11 cellular contexts compared by ENCODE assay signal in genomic region chr2:65033178-65033577, GRCh38. TPM values are rescaled to one million over a fixed set of nuclear protein-coding genes. Genes with fewer than 3 reads are reported as not detected.
DNase-seq lines count a peak whose midpoint lies in the region; ATAC-seq and TF ChIP-seq lines count a peak whose summit lies in the region.
"Had no signal": no experiment of that assay in that cellular context is flagged by ENCODE, and none has a peak within 500 bp of the region (broad histone marks: within the 10 kb centered on the region; RNA-seq: fewer than 3 reads in every experiment).

No MANE protein-coding gene starts in this region.

- H3K36me3 Mint-ChIP-seq in brain = peaks cover 2% of the 10 kb centered on the region
- no peaks in the 10 kb centered on the region for H3K36me3 Mint-ChIP-seq in type B pancreatic cell

- H3K4me1 ChIP-seq in heart right ventricle = peaks cover 0 to 34% (median 12%) of the 10 kb centered on the region in 9 donors

- H3K9me3 Mint-ChIP-seq in brain (no peaks in the 10 kb centered on the region), type B pancreatic cell (no peaks in the 10 kb centered on the region)

- no peak overlapping the region for H3K27ac ChIP-seq in heart right ventricle
- H3K27ac ChIP-seq: parathyroid adenoma had no signal

- WGBS in heart right ventricle, 2 donors = 84 to 88% methylated on average over 4 of the region's 4 CpGs

- no peaks in the 10 kb centered on the region for H3K27me3 Mint-ChIP-seq in brain
- H3K27me3 Mint-ChIP-seq in type B pancreatic cell = no peaks in the 10 kb centered on the region

- intact Hi-C loops in heart right ventricle (cut with DNase I) (loop anchor here in 2 of 10 donors (2.0 to 5.0 kb wide), 2 partner anchors 46 to 116 kb away; partner anchors contain the start of gene SLC1A4 (in 1 of the 2)), left ventricle myocardium superior (cut with micrococcal nuclease) (no loop called here)

- no peaks in the 10 kb centered on the region for H3K27me3 ChIP-seq in heart right ventricle

- TF ChIP-seq CTCF in heart right ventricle (IDR thresholded peaks at IDR 0.05) = peak in 6 of 9 donors; percentile 11 to 43 (median 31)
- TF ChIP-seq CTCF in brain (conservative IDR thresholded peaks at IDR 0.05) = peak; percentile 23 to 31
- peak; percentile 36 for TF ChIP-seq CTCF in type B pancreatic cell (conservative IDR thresholded peaks at IDR 0.05)

- H3K4me1 Mint-ChIP-seq in brain (peaks cover 29% of the 10 kb centered on the region), type B pancreatic cell (ENCODE audit: unreplicated experiment) (peaks cover 6% of the 10 kb centered on the region)

- H3K27ac Mint-ChIP-seq in brain = no peak overlapping the region
- no peak overlapping the region for H3K27ac Mint-ChIP-seq in type B pancreatic cell

- DNase-seq in heart right ventricle (no peak), left ventricle myocardium superior (no peak), NCI-H1694 (lab: John Stamatoyannopoulos, UW) (peak; percentile 60), type B pancreatic cell (ENCODE audit: extremely low spot score, unreplicated experiment) (no peak)
- DNase-seq in central memory CD4-positive, alpha-beta T cell = no peak
- DNase-seq: activated gamma-delta T cell, DMS153 had no signal

- no peaks in the 10 kb centered on the region for H3K36me3 ChIP-seq in heart right ventricle

- H3K4me3 Mint-ChIP-seq in brain (no peak overlapping the region), type B pancreatic cell (no peak overlapping the region)

- H3K4me3 ChIP-seq in heart right ventricle = no peak overlapping the region

- H3K9me3 ChIP-seq in heart right ventricle = no peaks in the 10 kb centered on the region

- ATAC-seq in heart right ventricle = no peak
- ATAC-seq in left ventricle myocardium superior = no peak
- no peak for ATAC-seq in GM21825 (IDR thresholded peaks at IDR 0.05; ENCODE audit: unreplicated experiment)
- ATAC-seq in HG03045 (IDR thresholded peaks at IDR 0.05; ENCODE audit: unreplicated experiment) = no peak

RNA-seq across cellular contexts. Expression of gene CEP68, which starts 23.0 kb away (rescaled TPM):
- total RNA-seq in heart right ventricle = 10 to 100 TPM; 12.5 to 28.4 (median 23.1) TPM
- polyA plus RNA-seq in heart right ventricle = 10 to 100 TPM in 1 of 2 donors, 1 to 10 TPM in 1; 4.3 to 10.0 TPM
- 19.5 TPM for total RNA-seq in left ventricle myocardium superior
- 15.2 TPM for polyA plus RNA-seq in brain (ENCODE audit: insufficient read depth, low read depth, low replicate concordance)
- 8.3 and 21.5 TPM in 2 replicates for total RNA-seq in type B pancreatic cell (ENCODE audit: low replicate concordance)

RNA-seq across cellular contexts. Expression of gene SLC1A4, which starts 44.0 kb away (rescaled TPM):
- total RNA-seq in heart right ventricle (10 to 100 TPM in 6 of 10 donors, 1 to 10 TPM in 4; 3.5 to 18.7 (median 11.3) TPM), left ventricle myocardium superior (6.2 TPM), type B pancreatic cell (ENCODE audit: low replicate concordance) (11.3 and 13.1 TPM in 2 replicates)
- polyA plus RNA-seq in heart right ventricle (10 to 100 TPM in 1 of 2 donors, 1 to 10 TPM in 1; 2.1 to 14.2 TPM), brain (ENCODE audit: insufficient read depth, low read depth, low replicate concordance) (55.5 TPM)
